ENCODE assay signal across 10 cellular contexts in genomic region chr12:88578274-88578673, GRCh38. TPM values are rescaled to one million over a fixed set of nuclear protein-coding genes. Genes with fewer than 3 reads are reported as not detected.
A peak's percentile ranks its signal among the peaks of the same experiment; 100 is the strongest.
DNase-seq lines count a peak whose midpoint lies in the region; ATAC-seq and TF ChIP-seq lines count a peak whose summit lies in the region.
"Had no signal": no experiment of that assay in that cellular context is flagged by ENCODE, and none has a peak within 500 bp of the region (broad histone marks: within the 10 kb centered on the region; RNA-seq: fewer than 3 reads in every experiment).

No MANE protein-coding gene starts in this region.

- ATAC-seq in lung (ENCODE audit: insufficient read depth, low FRiP score): no peak
- no peak for ATAC-seq in stimulated activated naive CD8-positive, alpha-beta T cell treated with anti-CD3 and anti-CD28 coated beads, Interleukin-15, amount 100 ng/mL, for 72 hours
- no peak for ATAC-seq in activated CD8-positive, alpha-beta T cell treated with anti-CD3 and anti-CD28 coated beads for 36 hours

- POLR2A ChIA-PET in activated CD8-positive, alpha-beta T cell treated with anti-CD3 and anti-CD28 coated beads for 36 hours (lab: Charles Lee): no interaction called here

- H3K9me3 ChIP-seq in lung (ENCODE audit: control insufficient read depth in 2 of 2, insufficient read depth in 1 of 2, low read length in 1 of 2) (no peaks in the 10 kb centered on the region), transverse colon (no peaks in the 10 kb centered on the region)

- in situ Hi-C loops in transverse colon (cut with MboI; ENCODE audit: low pct_ligation_motif_present in 1 of 4, low pct_unique_long_range_greater_than_20kb in 1 of 4, low sequenced_read_pairs in 3 of 4): loop anchor here (25.0 kb wide), 1 partner anchor 409 kb away; no protein-coding TSS in a partner anchor

- TF ChIP-seq CTCF in lung (IDR thresholded peaks at IDR 0.05; ENCODE audit: control extremely low read depth, extremely low read depth) (no peak), transverse colon (IDR thresholded peaks at IDR 0.05) (no peak)
- no peak for TF ChIP-seq CTCF in activated CD8-positive, alpha-beta T cell treated with anti-CD3 and anti-CD28 coated beads for 36 hours (IDR thresholded peaks at IDR 0.05)

- no peak for TF ChIP-seq EP300 in transverse colon (IDR thresholded peaks at IDR 0.05; ENCODE audit: low read depth)

- peaks cover 33% of the 10 kb centered on the region for H3K27me3 Mint-ChIP-seq in stimulated activated naive CD8-positive, alpha-beta T cell treated with anti-CD3 and anti-CD28 coated beads, Interleukin-15, amount 100 ng/mL, for 72 hours
- peaks cover 37% of the 10 kb centered on the region for H3K27me3 Mint-ChIP-seq in activated CD8-positive, alpha-beta T cell treated with anti-CD3 and anti-CD28 coated beads for 36 hours

- H3K36me3 ChIP-seq in lung (ENCODE audit: control insufficient read depth in 2 of 2, insufficient read depth in 2 of 2, low read length in 2 of 2) (no peaks in the 10 kb centered on the region), transverse colon (no peaks in the 10 kb centered on the region)

- H3K27ac Mint-ChIP-seq in stimulated activated naive CD8-positive, alpha-beta T cell treated with anti-CD3 and anti-CD28 coated beads, Interleukin-15, amount 100 ng/mL, for 72 hours: no peak overlapping the region
- no peak overlapping the region for H3K27ac Mint-ChIP-seq in activated CD8-positive, alpha-beta T cell treated with anti-CD3 and anti-CD28 coated beads for 36 hours

- H3K4me1 ChIP-seq in lung (ENCODE audit: control insufficient read depth in 2 of 2, insufficient read depth in 2 of 2, low read length in 2 of 2) (peaks cover 7 to 8% of the 10 kb centered on the region in 2 donors), transverse colon (peaks cover 0 to 55% (median 34%) of the 10 kb centered on the region in 4 donors)

- H3K27ac ChIP-seq in cingulate gyrus (ENCODE audit: low read depth, low read length): peak overlapping the region; percentile 34
- H3K27ac ChIP-seq in lung (ENCODE audit: low read depth in 1 of 2, low read length in 1 of 2): no peak overlapping the region
- peak overlapping the region; percentile 86 to 92 (median 90) for H3K27ac ChIP-seq in transverse colon

- H3K9me3 Mint-ChIP-seq in stimulated activated naive CD8-positive, alpha-beta T cell treated with anti-CD3 and anti-CD28 coated beads, Interleukin-15, amount 100 ng/mL, for 72 hours: no peaks in the 10 kb centered on the region
- H3K9me3 Mint-ChIP-seq in activated CD8-positive, alpha-beta T cell treated with anti-CD3 and anti-CD28 coated beads for 36 hours: no peaks in the 10 kb centered on the region

- DNase-seq in NCI-H2107 treated with DMSO at 0.1 percent for 48 hours (lab: John Stamatoyannopoulos, UW; ENCODE audit: unreplicated experiment): peak; percentile 73
- DNase-seq in NCI-H2107 (lab: John Stamatoyannopoulos, UW): no peak
- no peak for DNase-seq in lung (ENCODE audit: low spot score)
- DNase-seq in transverse colon: no peak
- DNase-seq in stimulated activated naive CD8-positive, alpha-beta T cell treated with anti-CD3 and anti-CD28 coated beads, Interleukin-15, amount 100 ng/mL, for 72 hours: no peak
- no peak for DNase-seq in iPS-NIHi11 (ENCODE audit: low spot score)
- no peak for DNase-seq in activated CD8-positive, alpha-beta T cell treated with anti-CD3 and anti-CD28 coated beads for 36 hours
- DNase-seq: activated CD8-positive, alpha-beta memory T cell treated with anti-CD3 and anti-CD28 coated beads, Interleukin-2, amount 50 U/mL, for 4 hours; NK-92 treated with Interleukin-12 subunit alpha and Interleukin-12 subunit beta, amount 100 ng/mL, for 24 hours had no signal

- CTCF ChIA-PET in activated CD8-positive, alpha-beta T cell treated with anti-CD3 and anti-CD28 coated beads for 36 hours (lab: Charles Lee): no interaction called here

- TF ChIP-seq POLR2A in transverse colon (IDR thresholded peaks at IDR 0.05): no peak

- peak overlapping the region; percentile 88 for H3K4me3 ChIP-seq in lung
- H3K4me3 ChIP-seq in transverse colon: peak overlapping the region; percentile 64 to 70 (median 68)

- no peaks in the 10 kb centered on the region for H3K27me3 ChIP-seq in lung (ENCODE audit: control insufficient read depth, insufficient read depth)
- H3K27me3 ChIP-seq in transverse colon: no peaks in the 10 kb centered on the region

- no peaks in the 10 kb centered on the region for H3K36me3 Mint-ChIP-seq in activated CD8-positive, alpha-beta T cell treated with anti-CD3 and anti-CD28 coated beads for 36 hours (ENCODE audit: low read depth)

- WGBS in lung, 2 donors: 50 to 74% methylated on average over 5 of the region's 5 CpGs
- 21 to 52% methylated on average over 3 to 5 of the region's 5 CpGs for WGBS in transverse colon (ENCODE audit: low coverage in 1 of 2), 2 donors

- H3K4me1 Mint-ChIP-seq in stimulated activated naive CD8-positive, alpha-beta T cell treated with anti-CD3 and anti-CD28 coated beads, Interleukin-15, amount 100 ng/mL, for 72 hours: peaks cover 14% of the 10 kb centered on the region
- H3K4me1 Mint-ChIP-seq in activated CD8-positive, alpha-beta T cell treated with anti-CD3 and anti-CD28 coated beads for 36 hours (ENCODE audit: low read depth): peaks cover 7% of the 10 kb centered on the region

- H3K4me3 Mint-ChIP-seq in stimulated activated naive CD8-positive, alpha-beta T cell treated with anti-CD3 and anti-CD28 coated beads, Interleukin-15, amount 100 ng/mL, for 72 hours: no peak overlapping the region
- H3K4me3 Mint-ChIP-seq in activated CD8-positive, alpha-beta T cell treated with anti-CD3 and anti-CD28 coated beads for 36 hours: no peak overlapping the region

- intact Hi-C loops in transverse colon (cut with DNase I; ENCODE audit: low total_unique reads): loop anchor here (10.0 kb wide), 1 partner anchor 433 kb away; the partner anchor contains the start of genes CEP290 and TMTC3
- intact Hi-C loops in activated CD8-positive, alpha-beta T cell treated with anti-CD3 and anti-CD28 coated beads for 36 hours (cut with micrococcal nuclease): no loop called here

RNA-seq across cellular contexts. Expression of gene KITLG, which starts 2.0 kb away (rescaled TPM):
- total RNA-seq in lung (100 to 1,000 TPM in 1 of 2 donors, 10 to 100 TPM in 1; 53.8 to 142 TPM), transverse colon (10 to 100 TPM; 10.5 to 44.6 (median 29.1) TPM)
- 10 to 100 TPM; 13.7 to 22.5 TPM for polyA plus RNA-seq in lung
- not detected for total RNA-seq in activated CD8-positive, alpha-beta T cell treated with anti-CD3 and anti-CD28 coated beads for 36 hours

Comparison
In these comparisons a context has a peak if more than half of its experiments do, and no peak if none do; other contexts are left out.
1. H3K27ac ChIP-seq: peak in cingulate gyrus (single experiment) and transverse colon (4 of 4); none in lung (0 of 2).
2. RNA of gene KITLG, which starts 2.0 kb away (total RNA-seq): 53.8 to 142 TPM in lung and 10.5 to 44.6 TPM in transverse colon; not detected in activated CD8-positive, alpha-beta T cell treated with anti-CD3 and anti-CD28 coated beads for 36 hours; every median in the first group is over 10 times any median in the second.